In genomic region chr4:166981847-166982246, GRCh38 we compare ENCODE assay signal across 19 cellular contexts.
A peak's percentile ranks its signal among the peaks of the same experiment; 100 is the strongest.
DNase-seq lines count a peak whose midpoint lies in the region; ATAC-seq and TF ChIP-seq lines count a peak whose summit lies in the region.
"Had no signal": no experiment of that assay in that cellular context is flagged by ENCODE, and none has a peak within 500 bp of the region (broad histone marks: within the 10 kb centered on the region; RNA-seq: fewer than 3 reads in every experiment).

No MANE protein-coding gene starts in this region.

- DNase-seq in GM12865 (ENCODE audit: low read depth) = no peak
- peak; percentile 5 for DNase-seq in HT-29 (ENCODE audit: low spot score)
- DNase-seq in glutamatergic neuron = no peak
- no peak for DNase-seq in stimulated activated effector memory CD8-positive, alpha-beta T cell treated with anti-CD3 and anti-CD28 coated beads, Interleukin-12 subunit alpha, Interleukin-12 subunit beta, amount 100 ng/mL, for 72 hours (ENCODE audit: low spot score in 2 of 2)
- no peak for DNase-seq in kidney tubule cell (ENCODE audit: low spot score)
- no peak for DNase-seq in mucosa of descending colon
- DNase-seq in NCI-H526 (lab: John Stamatoyannopoulos, UW) = no peak
- DNase-seq: Calu3; CD4-positive, alpha-beta memory T cell; KG1; NCI-H1105 treated with DMSO at 0.1 percent for 48 hours; NCI-H1694; NCI-H2081 treated with DMSO at 0.1 percent for 48 hours; NCI-H774; PC-3; RPMI8226; SHP77 treated with DMSO at 0.1 percent for 48 hours had no signal

- no peak overlapping the region for H3K27ac Mint-ChIP-seq in glutamatergic neuron (ENCODE audit: unreplicated experiment)
- H3K27ac Mint-ChIP-seq in stimulated activated effector memory CD8-positive, alpha-beta T cell treated with anti-CD3 and anti-CD28 coated beads, Interleukin-12 subunit alpha, Interleukin-12 subunit beta, amount 100 ng/mL, for 72 hours = no peak overlapping the region
- H3K27ac Mint-ChIP-seq: CD4-positive, alpha-beta memory T cell had no signal

- H3K36me3 Mint-ChIP-seq in glutamatergic neuron (ENCODE audit: unreplicated experiment) = no peaks in the 10 kb centered on the region
- no peaks in the 10 kb centered on the region for H3K36me3 Mint-ChIP-seq in stimulated activated effector memory CD8-positive, alpha-beta T cell treated with anti-CD3 and anti-CD28 coated beads, Interleukin-12 subunit alpha, Interleukin-12 subunit beta, amount 100 ng/mL, for 72 hours
- H3K36me3 Mint-ChIP-seq: CD4-positive, alpha-beta memory T cell had no signal

- no peak overlapping the region for H3K4me3 Mint-ChIP-seq in glutamatergic neuron (ENCODE audit: unreplicated experiment)
- no peak overlapping the region for H3K4me3 Mint-ChIP-seq in stimulated activated effector memory CD8-positive, alpha-beta T cell treated with anti-CD3 and anti-CD28 coated beads, Interleukin-12 subunit alpha, Interleukin-12 subunit beta, amount 100 ng/mL, for 72 hours
- H3K4me3 Mint-ChIP-seq: CD4-positive, alpha-beta memory T cell had no signal

- intact Hi-C loops in mucosa of descending colon (cut with DNase I, micrococcal nuclease) = no loop called here

- H3K4me1 ChIP-seq in mucosa of descending colon (ENCODE audit: low read depth) = no peaks in the 10 kb centered on the region
- H3K4me1 ChIP-seq: A549, BLaER1 had no signal

- H3K4me1 Mint-ChIP-seq in glutamatergic neuron (ENCODE audit: low read depth, unreplicated experiment) = no peaks in the 10 kb centered on the region
- H3K4me1 Mint-ChIP-seq in stimulated activated effector memory CD8-positive, alpha-beta T cell treated with anti-CD3 and anti-CD28 coated beads, Interleukin-12 subunit alpha, Interleukin-12 subunit beta, amount 100 ng/mL, for 72 hours = no peaks in the 10 kb centered on the region
- H3K4me1 Mint-ChIP-seq: CD4-positive, alpha-beta memory T cell had no signal

- no peaks in the 10 kb centered on the region for H3K9me3 Mint-ChIP-seq in glutamatergic neuron (ENCODE audit: unreplicated experiment)
- H3K9me3 Mint-ChIP-seq in stimulated activated effector memory CD8-positive, alpha-beta T cell treated with anti-CD3 and anti-CD28 coated beads, Interleukin-12 subunit alpha, Interleukin-12 subunit beta, amount 100 ng/mL, for 72 hours = peaks cover 22% of the 10 kb centered on the region

- peak; percentile 21 for ATAC-seq in stimulated activated effector memory CD8-positive, alpha-beta T cell treated with anti-CD3 and anti-CD28 coated beads, Interleukin-12 subunit alpha, Interleukin-12 subunit beta, amount 100 ng/mL, for 72 hours
- ATAC-seq in mucosa of descending colon = no peak
- ATAC-seq: A549, PC-3 had no signal

- H3K27me3 Mint-ChIP-seq in glutamatergic neuron (ENCODE audit: unreplicated experiment) = no peaks in the 10 kb centered on the region
- H3K27me3 Mint-ChIP-seq: CD4-positive, alpha-beta memory T cell had no signal

- no peaks in the 10 kb centered on the region for H3K9me3 ChIP-seq in mucosa of descending colon
- H3K9me3 ChIP-seq: A549 had no signal

- peak; percentile 2 for TF ChIP-seq CTCF in GM12865 (IDR thresholded peaks at IDR 0.05; ENCODE audit: insufficient read depth, low read depth, low read length, missing control alignments)
- peak; percentile 24 for TF ChIP-seq CTCF in glutamatergic neuron (IDR thresholded peaks at IDR 0.05; ENCODE audit: partially characterized antibody, unreplicated experiment)
- no peak for TF ChIP-seq CTCF in mucosa of descending colon (IDR thresholded peaks at IDR 0.05)

- H3K36me3 ChIP-seq in mucosa of descending colon (ENCODE audit: low read depth) = no peaks in the 10 kb centered on the region
- H3K36me3 ChIP-seq: BLaER1 had no signal

- H3K4me3 ChIP-seq in GM12865 (ENCODE audit: low read depth, low read length) (no peak overlapping the region), mucosa of descending colon (no peak overlapping the region)
- H3K4me3 ChIP-seq: A549, BLaER1 had no signal
